In the genomic region with DNA sequence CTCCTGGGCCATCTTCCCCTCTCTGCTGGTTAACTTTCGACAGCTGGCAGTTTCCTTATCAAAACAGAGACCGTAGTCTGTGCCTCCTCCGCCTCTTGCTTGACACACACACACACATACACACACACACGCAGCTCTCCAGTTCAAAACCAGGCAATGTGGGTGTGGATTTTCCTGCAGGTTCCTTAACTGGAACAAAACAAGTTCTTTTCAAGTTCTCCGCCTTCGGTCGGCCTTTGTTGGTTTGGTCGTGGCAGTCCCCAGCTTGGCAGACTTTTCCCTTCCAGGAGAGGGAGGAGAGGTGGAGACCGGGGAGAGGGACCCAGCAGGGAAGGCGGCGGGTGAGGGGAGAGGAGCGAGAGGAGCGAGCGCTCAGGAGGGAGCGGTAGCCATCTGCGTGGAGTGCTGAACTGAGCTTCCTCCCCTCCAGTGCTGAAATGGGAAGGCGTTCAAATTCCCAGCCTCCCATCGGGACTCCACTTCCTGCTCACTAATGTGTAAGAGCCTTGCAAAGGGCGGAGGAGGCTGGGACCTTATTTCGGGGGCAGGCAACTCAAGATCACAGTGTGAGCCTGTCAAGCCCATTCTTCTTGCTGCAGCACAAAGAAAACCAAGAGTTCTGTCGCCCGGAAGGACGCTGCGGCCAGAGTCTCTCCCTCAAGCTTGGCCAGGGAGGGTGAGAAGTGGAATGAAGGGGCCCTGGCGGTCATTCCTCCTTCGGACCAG, we compare ENCODE assay signal across 8 cellular contexts.
DNase-seq lines count a peak whose midpoint lies in the region; ATAC-seq, FAIRE-seq and TF ChIP-seq lines count a peak whose summit lies in the region.

No MANE protein-coding gene starts in this region.

- H3K9me3 ChIP-seq in CD4-positive, alpha-beta memory T cell (ENCODE audit: control insufficient read depth in 1 of 2, low read length in 2 of 2) = no peaks in the 10 kb centered on the region
- no peaks in the 10 kb centered on the region for H3K9me3 ChIP-seq in SJCRH30 (replicated peaks)

- peak overlapping the region; percentile 12 to 83 (median 70) for H3K4me3 Mint-ChIP-seq in CD4-positive, alpha-beta memory T cell

- no peaks in the 10 kb centered on the region for H3K36me3 ChIP-seq in CD4-positive, alpha-beta memory T cell (ENCODE audit: insufficient read depth, low read length)
- no peaks in the 10 kb centered on the region for H3K36me3 ChIP-seq in SJCRH30

- peaks cover 18 to 32% of the 10 kb centered on the region in 2 donors for H3K27me3 Mint-ChIP-seq in CD4-positive, alpha-beta memory T cell

- TF ChIP-seq POLR2A in H54 (IDR thresholded peaks at IDR 0.05; ENCODE audit: low read depth, low read length) = peak; percentile 61; the same call in 1 of the 2 replicates

- H3K27ac Mint-ChIP-seq in CD4-positive, alpha-beta memory T cell = no peak overlapping the region

- no peak overlapping the region for H3K27ac ChIP-seq in CD4-positive, alpha-beta memory T cell (ENCODE audit: low read depth, low read length)
- peak overlapping the region; percentile 13; the same call in 1 of the 2 replicates for H3K27ac ChIP-seq in SJCRH30
- peak overlapping the region; percentile 15 for H3K27ac ChIP-seq in layer of hippocampus (ENCODE audit: low read depth, low read length)

- intact Hi-C loops in CD4-positive, alpha-beta memory T cell (cut with micrococcal nuclease) = no loop called here

- no peaks in the 10 kb centered on the region for H3K27me3 ChIP-seq in CD4-positive, alpha-beta memory T cell (ENCODE audit: insufficient read depth, low read length)
- H3K27me3 ChIP-seq in SJCRH30 (no peaks in the 10 kb centered on the region), layer of hippocampus (ENCODE audit: control insufficient read depth, insufficient read depth, low read length) (no peaks in the 10 kb centered on the region)

- DNase-seq in CD4-positive, alpha-beta memory T cell = peak in 2 of 5 donors; percentile 5
- DNase-seq in H54 (ENCODE audit: insufficient read length, low spot score) (peak; percentile 18), SJCRH30 (peak; percentile 64 to 72), cortex of kidney (lab: John Stamatoyannopoulos, UW) (peak; percentile 16), NCI-H1048 (lab: John Stamatoyannopoulos, UW) (no peak)
- DNase-seq in stimulated activated CD4-positive, alpha-beta T cell treated with anti-CD3 and anti-CD28 coated beads, Interleukin-15, amount 100 ng/mL, for 24 hours = peak; percentile 25

- H3K4me1 ChIP-seq in CD4-positive, alpha-beta memory T cell (ENCODE audit: insufficient read depth, low read length) = peaks cover 14% of the 10 kb centered on the region
- H3K4me1 ChIP-seq in SJCRH30 = peaks cover 13% of the 10 kb centered on the region

- POLR2A ChIA-PET in CD4-positive, alpha-beta memory T cell (lab: Charles Lee; ENCODE audit: partially characterized antibody) = no interaction called here

- no peaks in the 10 kb centered on the region for H3K36me3 Mint-ChIP-seq in CD4-positive, alpha-beta memory T cell

- FAIRE-seq in H54 (lab: Jason Lieb, UNC) = no peak

- peaks cover 0 to 2% (median 0%) of the 10 kb centered on the region in 8 donors for H3K9me3 Mint-ChIP-seq in CD4-positive, alpha-beta memory T cell

- no peak for ATAC-seq in HG03280 (IDR thresholded peaks at IDR 0.05; ENCODE audit: unreplicated experiment)

- H3K4me3 ChIP-seq in CD4-positive, alpha-beta memory T cell (ENCODE audit: low read length in 2 of 2) = peak overlapping the region; percentile 23 to 32
- H3K4me3 ChIP-seq in SJCRH30 = peak overlapping the region; percentile 51

- peaks cover 13 to 20% (median 17%) of the 10 kb centered on the region in 4 donors for H3K4me1 Mint-ChIP-seq in CD4-positive, alpha-beta memory T cell

- CTCF ChIA-PET in CD4-positive, alpha-beta memory T cell (lab: Charles Lee; ENCODE audit: partially characterized antibody) = interaction anchor here (0.6 to 1.3 kb wide), 2 partner anchors 7 to 207 kb away, joined by 3 read pairs; no protein-coding TSS in a partner anchor
